10 cellular contexts compared by ENCODE assay signal in the genomic region with DNA sequence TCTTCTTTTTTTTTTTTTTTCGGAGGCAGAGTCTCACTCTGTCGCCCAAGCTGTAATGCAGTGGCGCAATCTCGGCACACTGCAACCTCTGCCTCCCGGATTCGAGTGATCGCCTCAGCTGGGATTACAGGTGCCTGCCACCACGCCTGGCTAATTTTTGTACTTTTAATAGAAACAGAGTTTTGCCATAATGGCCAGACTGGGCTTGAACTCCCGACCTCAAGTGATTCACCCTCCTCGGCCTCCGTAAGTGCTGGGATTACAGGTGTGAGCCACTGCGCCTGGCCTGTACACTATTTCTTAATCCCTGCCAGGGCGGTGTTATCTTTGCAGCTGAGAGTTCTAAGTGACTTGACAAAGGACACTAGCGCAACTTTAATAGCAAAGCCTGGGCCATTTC. TPM values are rescaled to one million over a fixed set of nuclear protein-coding genes. Genes with fewer than 3 reads are reported as not detected.
DNase-seq lines count a peak whose midpoint lies in the region; FAIRE-seq and TF ChIP-seq lines count a peak whose summit lies in the region.
"Had no signal": no experiment of that assay in that cellular context is flagged by ENCODE, and none has a peak within 500 bp of the region (broad histone marks: within the 10 kb centered on the region; RNA-seq: fewer than 3 reads in every experiment).

No MANE protein-coding gene starts in this region.

- 96% methylated on average over 10 of the region's 14 CpGs for WGBS in mammary epithelial cell (ENCODE audit: low coverage, missing lambda C conversion rate)

- POLR2A ChIA-PET in MCF 10A (lab: Yijun Ruan, JAX) = interaction anchor here (0.5 to 2.1 kb wide), 3 partner anchors 37 to 843 kb away, joined by 3 to 9 read pairs (median 3); partner anchors contain the start of gene LSM14A

- no peaks in the 10 kb centered on the region for H3K27me3 Mint-ChIP-seq in MCF 10A (ENCODE audit: insufficient read depth, unreplicated experiment)
- H3K27me3 Mint-ChIP-seq in type B pancreatic cell = peaks cover 2% of the 10 kb centered on the region

- no peak overlapping the region for H2AFZ ChIP-seq in mammary epithelial cell (ENCODE audit: low read depth, low read length)

- no peak for TF ChIP-seq CTCF in MCF 10A (IDR thresholded peaks at IDR 0.05; ENCODE audit: unreplicated experiment)
- no peak for TF ChIP-seq CTCF in mammary epithelial cell (conservative IDR thresholded peaks at IDR 0.05 in 1 of 2, IDR thresholded peaks at IDR 0.05 in 1 of 2; ENCODE audit: extremely low read depth in 1 of 2, insufficient read depth in 1 of 2, low read depth in 1 of 2, low read length in 2 of 2)
- no peak for TF ChIP-seq CTCF in VCaP (conservative IDR thresholded peaks at IDR 0.05)
- TF ChIP-seq CTCF in type B pancreatic cell (conservative IDR thresholded peaks at IDR 0.05) = no peak

- FAIRE-seq in RCC 7860 (lab: Jason Lieb, UNC) = no peak

- H3K79me2 ChIP-seq in mammary epithelial cell (ENCODE audit: insufficient read depth, low read length) = no peaks in the 10 kb centered on the region

- no peaks in the 10 kb centered on the region for H3K9me3 ChIP-seq in mammary epithelial cell (replicated peaks; ENCODE audit: insufficient read depth, low read length)
- no peaks in the 10 kb centered on the region for H3K9me3 ChIP-seq in iPS-18a (ENCODE audit: control insufficient read depth, low read depth, low read length)

- H3K4me3 ChIP-seq in mammary epithelial cell (replicated peaks in 1 of 3; ENCODE audit: insufficient read depth in 1 of 3, low read depth in 2 of 3, low read length in 3 of 3) = no peak overlapping the region
- H3K4me3 ChIP-seq in iPS-18a (ENCODE audit: low read length) = peak overlapping the region; percentile 86

- no peaks in the 10 kb centered on the region for H3K27me3 ChIP-seq in mammary epithelial cell (ENCODE audit: insufficient read depth, low read length)
- no peaks in the 10 kb centered on the region for H3K27me3 ChIP-seq in iPS-18a (ENCODE audit: control insufficient read depth, insufficient read depth, low read length)

- H3K9me3 Mint-ChIP-seq in MCF 10A (ENCODE audit: unreplicated experiment) (no peaks in the 10 kb centered on the region), type B pancreatic cell (no peaks in the 10 kb centered on the region)

- H3K4me3 Mint-ChIP-seq in MCF 10A (ENCODE audit: unreplicated experiment) = peak overlapping the region; percentile 92
- H3K4me3 Mint-ChIP-seq in type B pancreatic cell = peak overlapping the region; percentile 94

- no peaks in the 10 kb centered on the region for H4K20me1 ChIP-seq in mammary epithelial cell (ENCODE audit: insufficient read depth, low read length)

- dilution Hi-C loops in mammary epithelial cell (cut with HindIII; ENCODE audit: low sequenced_read_pairs) = loop anchor here (5.0 kb wide), 1 partner anchor 718 kb away; no protein-coding TSS in a partner anchor

- H3K4me1 Mint-ChIP-seq in MCF 10A (ENCODE audit: insufficient read depth, unreplicated experiment) = no peaks in the 10 kb centered on the region
- H3K4me1 Mint-ChIP-seq in type B pancreatic cell (ENCODE audit: unreplicated experiment) = no peaks in the 10 kb centered on the region

- intact Hi-C loops in MCF 10A (cut with micrococcal nuclease) (no loop called here), mammary epithelial cell (cut with micrococcal nuclease) (no loop called here)

- H3K27ac ChIP-seq in mammary epithelial cell (ENCODE audit: insufficient read depth, low read depth, low read length) (no peak overlapping the region), VCaP (peak overlapping the region; percentile 92), iPS-18a (ENCODE audit: low read length) (no peak overlapping the region)

- in situ Hi-C loops in mammary epithelial cell (cut with MboI; ENCODE audit: low sequenced_read_pairs in 2 of 2) = no loop called here

- H3K36me3 ChIP-seq in mammary epithelial cell (ENCODE audit: insufficient read depth, low read length) (no peaks in the 10 kb centered on the region), iPS-18a (ENCODE audit: control insufficient read depth, low read depth, low read length) (no peaks in the 10 kb centered on the region)

- H3K27ac Mint-ChIP-seq in MCF 10A (ENCODE audit: low read depth, unreplicated experiment) (no peak overlapping the region), type B pancreatic cell (no peak overlapping the region)

- DNase-seq in MCF 10A (ENCODE audit: unreplicated experiment) = no peak
- DNase-seq in mammary epithelial cell = no peak
- no peak for DNase-seq in type B pancreatic cell (ENCODE audit: extremely low spot score, unreplicated experiment)
- no peak for DNase-seq in RCC 7860 (ENCODE audit: low spot score)
- no peak for DNase-seq in RKO (ENCODE audit: low spot score)
- DNase-seq in occipital lobe (lab: John Stamatoyannopoulos, UW) = no peak
- DNase-seq: foreskin melanocyte, NCI-H1105 treated with DMSO at 0.1 percent for 48 hours had no signal

- BruUV-seq in MCF 10A (replicated peaks; lab: Mats Ljungman, UMichigan) = no TSS peak
- no TSS peak for BruUV-seq in mammary epithelial cell (replicated peaks; lab: Mats Ljungman, UMichigan)

- H3K4me1 ChIP-seq in mammary epithelial cell (ENCODE audit: insufficient read depth, low read length) (no peaks in the 10 kb centered on the region), iPS-18a (ENCODE audit: control insufficient read depth, low read depth, low read length) (no peaks in the 10 kb centered on the region)

- H3K9ac ChIP-seq in mammary epithelial cell (ENCODE audit: insufficient read depth, low read length) (no peak overlapping the region), iPS-18a (ENCODE audit: low read length) (peak overlapping the region; percentile 86)

- H3K4me2 ChIP-seq in mammary epithelial cell (ENCODE audit: insufficient read depth, low read depth, low read length) = no peak overlapping the region

- CTCF ChIA-PET in MCF 10A (lab: Yijun Ruan, JAX) (interaction anchor here (0.6 to 2.1 kb wide), 5 partner anchors 16 to 1699 kb away, joined by 3 to 8 read pairs (median 4); no protein-coding TSS in a partner anchor), mammary epithelial cell (lab: Charles Lee; ENCODE audit: low non-redundant PET) (no interaction called here)

- H3K36me3 Mint-ChIP-seq in MCF 10A (ENCODE audit: insufficient read depth, unreplicated experiment) = peaks cover 5% of the 10 kb centered on the region
- no peaks in the 10 kb centered on the region for H3K36me3 Mint-ChIP-seq in type B pancreatic cell

RNA-seq across cellular contexts. Expression of gene LSM14A, which starts 36.9 kb away (rescaled TPM):
- total RNA-seq in MCF 10A (2022) (93.7 and 100 TPM in 2 replicates), mammary epithelial cell (10 to 100 TPM; 57.3 to 83.4 TPM), type B pancreatic cell (ENCODE audit: low replicate concordance) (112 and 123 TPM in 2 replicates), occipital lobe (69.1 TPM)
- 63.4 TPM for polyA plus RNA-seq in mammary epithelial cell
- polyA minus RNA-seq in mammary epithelial cell = 155 TPM
